Comparison of ENCODE assay signal across 1 cellular context in the genomic region with DNA sequence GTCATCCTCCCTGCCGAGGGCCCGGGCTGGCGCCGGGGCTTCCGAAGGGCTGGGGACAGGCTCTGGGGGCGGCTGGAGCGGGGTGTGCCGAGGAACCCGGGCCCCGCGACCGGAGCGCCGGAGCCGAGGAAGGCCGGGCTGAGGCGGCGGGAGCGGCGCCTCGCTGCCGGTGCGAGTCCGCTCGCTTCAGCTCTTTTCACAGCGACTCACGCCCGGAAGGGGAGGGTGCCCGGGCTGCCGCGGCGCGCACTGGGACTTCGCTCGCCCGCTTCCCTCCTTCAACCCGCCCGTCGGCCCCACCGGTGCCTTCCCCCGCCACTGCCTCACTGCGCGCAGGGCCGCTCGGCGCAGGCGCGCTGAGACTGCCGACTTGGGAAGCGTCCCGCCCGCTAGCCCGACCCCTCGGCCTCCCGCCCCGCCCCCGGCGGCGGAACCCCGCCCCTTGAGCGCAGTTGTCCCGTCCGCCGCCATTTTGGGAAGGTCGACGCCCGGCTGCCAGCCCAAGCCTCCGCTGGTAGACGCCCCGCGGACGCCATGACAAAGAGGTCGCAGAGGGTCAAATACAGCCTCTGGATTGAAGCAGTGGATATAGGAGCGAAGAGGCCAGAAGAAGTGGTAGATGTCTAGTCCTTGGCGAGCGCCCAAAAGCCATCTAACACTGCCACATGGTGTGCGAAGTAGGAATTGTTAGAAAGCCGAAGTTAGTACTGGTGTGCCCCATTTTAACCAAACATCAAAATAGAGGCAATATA.
TF ChIP-seq lines count a peak whose summit lies in the region.

TSS of gene UBE2G1 (minus strand) at position 364 of the 752 bp plus-strand sequence. CDS start at position 5, 359 bp downstream.

TF ChIP-seq in HEK293, 187 proteins besides CTCF, POLR2A, EP300 and RAD21 (continued from another document and continues in another):
- TF ChIP-seq AEBP2 (tag by site-specific recombination; IDR thresholded peaks at IDR 0.05; ENCODE audit: borderline replicate concordance) (no peak), ZNF549 (tag by site-specific recombination; IDR thresholded peaks at IDR 0.05) (no peak), KLF8 (tag by site-specific recombination; IDR thresholded peaks at IDR 0.05) (peak; percentile 81), HOXC10 (CRISPR knock-in tag; IDR thresholded peaks at IDR 0.05) (no peak), ZNF830 (tag by site-specific recombination; IDR thresholded peaks at IDR 0.05; ENCODE audit: low read depth) (no peak), PRDM1 (tag by site-specific recombination; IDR thresholded peaks at IDR 0.05) (no peak), ZNF76 (tag by site-specific recombination; IDR thresholded peaks at IDR 0.05; ENCODE audit: borderline replicate concordance, low read depth) (peak; percentile 75; the same call in 1 of the 2 replicates), TRIM28 (IDR thresholded peaks at IDR 0.05; ENCODE audit: borderline replicate concordance, low read length) (no peak), ZNF169 (tag by site-specific recombination; IDR thresholded peaks at IDR 0.05) (no peak), SCRT2 (tag by site-specific recombination; IDR thresholded peaks at IDR 0.05) (no peak), ZBTB1 (tag by site-specific recombination; IDR thresholded peaks at IDR 0.05) (peak; percentile 89; the same call in 1 of the 2 replicates), REST (tag by site-specific recombination; IDR thresholded peaks at IDR 0.05) (no peak), ZNF133 (tag by site-specific recombination; IDR thresholded peaks at IDR 0.05) (no peak), ZNF473 (tag by site-specific recombination; IDR thresholded peaks at IDR 0.05) (no peak), ZNF544 (tag by site-specific recombination; IDR thresholded peaks at IDR 0.05) (no peak), ZNF155 (tag by site-specific recombination; IDR thresholded peaks at IDR 0.05) (no peak), ZNF621 (tag by site-specific recombination; IDR thresholded peaks at IDR 0.05) (no peak), ZNF366 (tag by site-specific recombination; conservative IDR thresholded peaks at IDR 0.05) (peak; percentile 74), ZFP3 (tag by site-specific recombination; IDR thresholded peaks at IDR 0.05; ENCODE audit: low read depth) (no peak), ZNF555 (tag by site-specific recombination; conservative IDR thresholded peaks at IDR 0.05) (no peak), ZNF747 (tag by site-specific recombination; IDR thresholded peaks at IDR 0.05) (no peak), ZNF175 (tag by site-specific recombination; IDR thresholded peaks at IDR 0.05) (no peak), ZBTB17 (tag by site-specific recombination; IDR thresholded peaks at IDR 0.05) (peak; percentile 98), ZNF37A (tag by site-specific recombination; IDR thresholded peaks at IDR 0.05) (no peak), ZNF311 (tag by site-specific recombination; IDR thresholded peaks at IDR 0.05; ENCODE audit: borderline replicate concordance) (no peak), ZNF341 (tag by site-specific recombination; IDR thresholded peaks at IDR 0.05; ENCODE audit: low read depth) (no peak), KLF1 (tag by site-specific recombination; IDR thresholded peaks at IDR 0.05) (peak; percentile 24; the same call in 1 of the 2 replicates), OSR2 (tag by site-specific recombination; IDR thresholded peaks at IDR 0.05) (no peak), ZNF23 (tag by site-specific recombination; IDR thresholded peaks at IDR 0.05; ENCODE audit: borderline replicate concordance) (no peak), ZNF223 (tag by site-specific recombination; IDR thresholded peaks at IDR 0.05) (no peak), ZNF274 (IDR thresholded peaks at IDR 0.05; ENCODE audit: low read length) (no peak), ZNF274 (tag by site-specific recombination; IDR thresholded peaks at IDR 0.05; ENCODE audit: borderline replicate concordance) (no peak)
- TF ChIP-seq, protein P1, sequence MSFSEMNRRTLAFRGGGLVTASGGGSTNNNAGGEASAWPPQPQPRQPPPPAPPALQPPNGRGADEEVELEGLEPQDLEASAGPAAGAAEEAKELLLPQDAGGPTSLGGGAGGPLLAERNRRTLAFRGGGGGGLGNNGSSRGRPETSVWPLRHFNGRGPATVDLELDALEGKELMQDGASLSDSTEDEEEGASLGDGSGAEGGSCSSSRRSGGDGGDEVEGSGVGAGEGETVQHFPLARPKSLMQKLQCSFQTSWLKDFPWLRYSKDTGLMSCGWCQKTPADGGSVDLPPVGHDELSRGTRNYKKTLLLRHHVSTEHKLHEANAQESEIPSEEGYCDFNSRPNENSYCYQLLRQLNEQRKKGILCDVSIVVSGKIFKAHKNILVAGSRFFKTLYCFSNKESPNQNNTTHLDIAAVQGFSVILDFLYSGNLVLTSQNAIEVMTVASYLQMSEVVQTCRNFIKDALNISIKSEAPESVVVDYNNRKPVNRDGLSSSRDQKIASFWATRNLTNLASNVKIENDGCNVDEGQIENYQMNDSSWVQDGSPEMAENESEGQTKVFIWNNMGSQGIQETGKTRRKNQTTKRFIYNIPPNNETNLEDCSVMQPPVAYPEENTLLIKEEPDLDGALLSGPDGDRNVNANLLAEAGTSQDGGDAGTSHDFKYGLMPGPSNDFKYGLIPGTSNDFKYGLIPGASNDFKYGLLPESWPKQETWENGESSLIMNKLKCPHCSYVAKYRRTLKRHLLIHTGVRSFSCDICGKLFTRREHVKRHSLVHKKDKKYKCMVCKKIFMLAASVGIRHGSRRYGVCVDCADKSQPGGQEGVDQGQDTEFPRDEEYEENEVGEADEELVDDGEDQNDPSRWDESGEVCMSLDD (tag by site-specific recombination; IDR thresholded peaks at IDR 0.05): no peak
- TF ChIP-seq, protein P2, sequence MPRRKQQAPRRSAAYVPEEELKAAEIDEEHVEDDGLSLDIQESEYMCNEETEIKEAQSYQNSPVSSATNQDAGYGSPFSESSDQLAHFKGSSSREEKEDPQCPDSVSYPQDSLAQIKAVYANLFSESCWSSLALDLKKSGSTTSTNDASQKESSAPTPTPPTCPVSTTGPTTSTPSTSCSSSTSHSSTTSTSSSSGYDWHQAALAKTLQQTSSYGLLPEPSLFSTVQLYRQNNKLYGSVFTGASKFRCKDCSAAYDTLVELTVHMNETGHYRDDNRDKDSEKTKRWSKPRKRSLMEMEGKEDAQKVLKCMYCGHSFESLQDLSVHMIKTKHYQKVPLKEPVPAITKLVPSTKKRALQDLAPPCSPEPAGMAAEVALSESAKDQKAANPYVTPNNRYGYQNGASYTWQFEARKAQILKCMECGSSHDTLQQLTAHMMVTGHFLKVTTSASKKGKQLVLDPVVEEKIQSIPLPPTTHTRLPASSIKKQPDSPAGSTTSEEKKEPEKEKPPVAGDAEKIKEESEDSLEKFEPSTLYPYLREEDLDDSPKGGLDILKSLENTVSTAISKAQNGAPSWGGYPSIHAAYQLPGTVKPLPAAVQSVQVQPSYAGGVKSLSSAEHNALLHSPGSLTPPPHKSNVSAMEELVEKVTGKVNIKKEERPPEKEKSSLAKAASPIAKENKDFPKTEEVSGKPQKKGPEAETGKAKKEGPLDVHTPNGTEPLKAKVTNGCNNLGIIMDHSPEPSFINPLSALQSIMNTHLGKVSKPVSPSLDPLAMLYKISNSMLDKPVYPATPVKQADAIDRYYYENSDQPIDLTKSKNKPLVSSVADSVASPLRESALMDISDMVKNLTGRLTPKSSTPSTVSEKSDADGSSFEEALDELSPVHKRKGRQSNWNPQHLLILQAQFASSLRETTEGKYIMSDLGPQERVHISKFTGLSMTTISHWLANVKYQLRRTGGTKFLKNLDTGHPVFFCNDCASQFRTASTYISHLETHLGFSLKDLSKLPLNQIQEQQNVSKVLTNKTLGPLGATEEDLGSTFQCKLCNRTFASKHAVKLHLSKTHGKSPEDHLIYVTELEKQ (tag by site-specific recombination; IDR thresholded peaks at IDR 0.05; ENCODE audit: borderline replicate concordance): no peak
- TF ChIP-seq, protein P3, sequence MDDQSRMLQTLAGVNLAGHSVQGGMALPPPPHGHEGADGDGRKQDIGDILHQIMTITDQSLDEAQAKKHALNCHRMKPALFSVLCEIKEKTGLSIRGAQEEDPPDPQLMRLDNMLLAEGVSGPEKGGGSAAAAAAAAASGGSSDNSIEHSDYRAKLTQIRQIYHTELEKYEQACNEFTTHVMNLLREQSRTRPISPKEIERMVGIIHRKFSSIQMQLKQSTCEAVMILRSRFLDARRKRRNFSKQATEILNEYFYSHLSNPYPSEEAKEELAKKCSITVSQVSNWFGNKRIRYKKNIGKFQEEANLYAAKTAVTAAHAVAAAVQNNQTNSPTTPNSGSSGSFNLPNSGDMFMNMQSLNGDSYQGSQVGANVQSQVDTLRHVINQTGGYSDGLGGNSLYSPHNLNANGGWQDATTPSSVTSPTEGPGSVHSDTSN (CRISPR knock-in tag; IDR thresholded peaks at IDR 0.05): no peak; the same call in 1 of the 2 replicates
- TF ChIP-seq, protein P4, sequence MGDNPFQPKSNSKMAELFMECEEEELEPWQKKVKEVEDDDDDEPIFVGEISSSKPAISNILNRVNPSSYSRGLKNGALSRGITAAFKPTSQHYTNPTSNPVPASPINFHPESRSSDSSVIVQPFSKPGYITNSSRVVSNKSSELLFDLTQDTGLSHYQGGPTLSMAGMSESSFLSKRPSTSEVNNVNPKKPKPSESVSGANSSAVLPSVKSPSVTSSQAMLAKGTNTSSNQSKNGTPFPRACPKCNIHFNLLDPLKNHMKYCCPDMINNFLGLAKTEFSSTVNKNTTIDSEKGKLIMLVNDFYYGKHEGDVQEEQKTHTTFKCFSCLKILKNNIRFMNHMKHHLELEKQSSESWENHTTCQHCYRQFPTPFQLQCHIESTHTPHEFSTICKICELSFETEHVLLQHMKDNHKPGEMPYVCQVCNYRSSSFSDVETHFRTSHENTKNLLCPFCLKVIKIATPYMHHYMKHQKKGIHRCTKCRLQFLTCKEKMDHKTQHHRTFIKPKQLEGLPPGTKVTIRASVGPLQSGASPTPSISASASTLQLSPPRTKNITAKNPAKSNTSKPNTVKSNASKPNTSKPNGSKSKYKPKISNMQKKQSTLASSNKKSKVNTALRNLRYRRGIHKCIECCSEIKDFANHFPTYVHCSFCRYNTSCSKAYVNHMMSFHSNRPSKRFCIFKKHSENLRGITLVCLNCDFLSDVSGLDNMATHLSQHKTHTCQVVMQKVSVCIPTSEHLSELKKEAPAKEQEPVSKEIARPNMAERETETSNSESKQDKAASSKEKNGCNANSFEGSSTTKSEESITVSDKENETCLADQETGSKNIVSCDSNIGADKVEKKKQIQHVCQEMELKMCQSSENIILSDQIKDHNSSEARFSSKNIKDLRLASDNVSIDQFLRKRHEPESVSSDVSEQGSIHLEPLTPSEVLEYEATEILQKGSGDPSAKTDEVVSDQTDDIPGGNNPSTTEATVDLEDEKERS (tag by site-specific recombination; IDR thresholded peaks at IDR 0.05): no peak
- TF ChIP-seq, protein P5, sequence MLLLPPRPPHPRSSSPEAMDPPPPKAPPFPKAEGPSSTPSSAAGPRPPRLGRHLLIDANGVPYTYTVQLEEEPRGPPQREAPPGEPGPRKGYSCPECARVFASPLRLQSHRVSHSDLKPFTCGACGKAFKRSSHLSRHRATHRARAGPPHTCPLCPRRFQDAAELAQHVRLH (tag by site-specific recombination; IDR thresholded peaks at IDR 0.05): no peak
- TF ChIP-seq, protein P6, sequence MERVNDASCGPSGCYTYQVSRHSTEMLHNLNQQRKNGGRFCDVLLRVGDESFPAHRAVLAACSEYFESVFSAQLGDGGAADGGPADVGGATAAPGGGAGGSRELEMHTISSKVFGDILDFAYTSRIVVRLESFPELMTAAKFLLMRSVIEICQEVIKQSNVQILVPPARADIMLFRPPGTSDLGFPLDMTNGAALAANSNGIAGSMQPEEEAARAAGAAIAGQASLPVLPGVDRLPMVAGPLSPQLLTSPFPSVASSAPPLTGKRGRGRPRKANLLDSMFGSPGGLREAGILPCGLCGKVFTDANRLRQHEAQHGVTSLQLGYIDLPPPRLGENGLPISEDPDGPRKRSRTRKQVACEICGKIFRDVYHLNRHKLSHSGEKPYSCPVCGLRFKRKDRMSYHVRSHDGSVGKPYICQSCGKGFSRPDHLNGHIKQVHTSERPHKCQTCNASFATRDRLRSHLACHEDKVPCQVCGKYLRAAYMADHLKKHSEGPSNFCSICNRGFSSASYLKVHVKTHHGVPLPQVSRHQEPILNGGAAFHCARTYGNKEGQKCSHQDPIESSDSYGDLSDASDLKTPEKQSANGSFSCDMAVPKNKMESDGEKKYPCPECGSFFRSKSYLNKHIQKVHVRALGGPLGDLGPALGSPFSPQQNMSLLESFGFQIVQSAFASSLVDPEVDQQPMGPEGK (tag by site-specific recombination; IDR thresholded peaks at IDR 0.05): peak; percentile 56
